Comparison of ENCODE assay signal across 8 cellular contexts in genomic region chrX:14873676-14874049, GRCh38. TPM values are rescaled to one million over a fixed set of nuclear protein-coding genes. Genes with fewer than 3 reads are reported as not detected.
DNase-seq lines count a peak whose midpoint lies in the region; ATAC-seq, FAIRE-seq and TF ChIP-seq lines count a peak whose summit lies in the region.

No MANE protein-coding gene starts in this region.

- no peaks in the 10 kb centered on the region for H3K9me2 ChIP-seq in PC-3 (replicated peaks; ENCODE audit: low read length)

- no peaks in the 10 kb centered on the region for H3K27me3 Mint-ChIP-seq in Calu3 (ENCODE audit: unreplicated experiment)

- H3K36me3 Mint-ChIP-seq in Calu3 (ENCODE audit: insufficient read depth, unreplicated experiment), result peaks cover 14% of the 10 kb centered on the region

- no peak overlapping the region for H3K27ac ChIP-seq in PC-3 (ENCODE audit: low read length)
- peak overlapping the region; percentile 50 for H3K27ac ChIP-seq in epithelial cell of prostate
- peak overlapping the region in 3 of 4 donors; percentile 29 to 71 (median 54) for H3K27ac ChIP-seq in pancreas

- H3K36me3 ChIP-seq in PC-3 (ENCODE audit: low read depth, low read length) (peaks cover 2% of the 10 kb centered on the region; the same call in 1 of the 2 replicates), pancreas (no peaks in the 10 kb centered on the region)

- WGBS in pancreas, 2 donors, result 1 to 34% methylated on average over 8 of the region's 8 CpGs

- H3K27ac Mint-ChIP-seq in Calu3 (ENCODE audit: unreplicated experiment), result peak overlapping the region; percentile 69

- intact Hi-C loops in Calu3 (cut with micrococcal nuclease; ENCODE audit: unreplicated experiment) (no loop called here), PC-3 (cut with micrococcal nuclease) (loop anchor here (2.0 to 5.0 kb wide), 3 partner anchors 49 to 269 kb away; no protein-coding TSS in a partner anchor), pancreas (cut with DNase I) (no loop called here)

- H3K4me1 Mint-ChIP-seq in Calu3 (ENCODE audit: low read depth, unreplicated experiment), result peaks cover 17% of the 10 kb centered on the region

- BruUV-seq in Calu3 (replicated peaks; lab: Mats Ljungman, UMichigan) (TSS peak; percentile 45), PC-3 (replicated peaks; lab: Mats Ljungman, UMichigan) (TSS peak; percentile 66)

- H4K20me1 ChIP-seq in PC-3 (ENCODE audit: low read length), result no peaks in the 10 kb centered on the region

- CTCF ChIA-PET in Calu3 (lab: Charles Lee) (no interaction called here), PC-3 (lab: Charles Lee) (no interaction called here)

- no peaks in the 10 kb centered on the region for H3K9me3 Mint-ChIP-seq in Calu3 (ENCODE audit: low read depth, unreplicated experiment)

- H3K4me3 Mint-ChIP-seq in Calu3 (ENCODE audit: low read depth, unreplicated experiment), result peak overlapping the region; percentile 90

- peak overlapping the region; percentile 91 for H3K4me2 ChIP-seq in PC-3 (ENCODE audit: low read length)

- H3K27me3 ChIP-seq in PC-3 (ENCODE audit: low read length) (no peaks in the 10 kb centered on the region), pancreas (no peaks in the 10 kb centered on the region)

- H3K79me2 ChIP-seq in PC-3 (ENCODE audit: low read length), result peaks cover 59% of the 10 kb centered on the region

- TF ChIP-seq CTCF in Calu3 (IDR thresholded peaks at IDR 0.05; ENCODE audit: unreplicated experiment) (no peak), PC-3 (conservative IDR thresholded peaks at IDR 0.05; ENCODE audit: low read depth, low read length) (no peak), pancreas (IDR thresholded peaks at IDR 0.05) (no peak)

- H3K4me3 ChIP-seq in PC-3 (ENCODE audit: low read length), result peak overlapping the region; percentile 88
- peak overlapping the region; percentile 39 to 58 (median 54) for H3K4me3 ChIP-seq in pancreas

- H3F3A ChIP-seq in PC-3 (ENCODE audit: low read length, unreplicated experiment), result no peaks in the 10 kb centered on the region

- H2AFZ ChIP-seq in PC-3 (ENCODE audit: low read length), result peak overlapping the region; percentile 84

- no peak for FAIRE-seq in pancreas (lab: Jason Lieb, UNC)

- H3K9me3 ChIP-seq in PC-3 (ENCODE audit: low read length) (no peaks in the 10 kb centered on the region), pancreas (no peaks in the 10 kb centered on the region)

- no peak for ATAC-seq in PC-3
- ATAC-seq in pancreas, result peak in 1 of 4 donors; percentile 1
- ATAC-seq in HG02763 (IDR thresholded peaks at IDR 0.05; ENCODE audit: unreplicated experiment), result no peak
- no peak for ATAC-seq in GM18519 (IDR thresholded peaks at IDR 0.05; ENCODE audit: low FRiP score, unreplicated experiment)

- peak overlapping the region; percentile 86 for H3K9ac ChIP-seq in PC-3 (ENCODE audit: low read length)

- DNase-seq in Calu3 (no peak), PC-3 (no peak), epithelial cell of prostate (ENCODE audit: low read depth, low spot score) (no peak), pancreas (no peak), NCI-H510A (lab: John Stamatoyannopoulos, UW) (no peak)
- DNase-seq in stimulated activated naive CD4-positive, alpha-beta T cell treated with Interleukin-2 at 50 U/mL for 16 hours (lab: John Stamatoyannopoulos, UW), result no peak

- POLR2A ChIA-PET in PC-3 (lab: Charles Lee; ENCODE audit: unreplicated experiment), result no interaction called here

- H3K4me1 ChIP-seq in PC-3 (ENCODE audit: insufficient read depth, low read length) (peaks cover 15% of the 10 kb centered on the region; the same call in 1 of the 2 replicates), pancreas (no peaks in the 10 kb centered on the region)

RNA-seq across cellular contexts. Expression of gene MOSPD2, which starts 0.4 kb away (rescaled TPM):
- total RNA-seq in Calu3 (2022), result 20.4 and 21.2 TPM in 2 replicates
- 6.7 and 11.6 TPM in 2 replicates for total RNA-seq in PC-3 (2014; rRNA removed)
- total RNA-seq in pancreas, result 1 to 10 TPM; 3.1 to 8.3 (median 5.2) TPM
- polyA plus RNA-seq in pancreas, result 1 to 10 TPM; 1.9 to 3.0 TPM

RNA-seq across cellular contexts. Expression of gene FANCB, which starts 0.8 kb away (rescaled TPM):
- 13.6 and 14.1 TPM in 2 replicates for total RNA-seq in Calu3 (2022)
- 7.9 and 11.6 TPM in 2 replicates for total RNA-seq in PC-3 (2014; rRNA removed)
- under 1 TPM; 0.14 to 0.83 (median 0.39) TPM for total RNA-seq in pancreas
- polyA plus RNA-seq in pancreas, result under 1 TPM; 0.08 to 0.19 TPM
